Comparison of ENCODE assay signal across 9 cellular contexts in genomic region chr2:10668402-10669012, GRCh38. TPM values are rescaled to one million over a fixed set of nuclear protein-coding genes. Genes with fewer than 3 reads are reported as not detected.
DNase-seq lines count a peak whose midpoint lies in the region; ATAC-seq and TF ChIP-seq lines count a peak whose summit lies in the region.
"Had no signal": no experiment of that assay in that cellular context is flagged by ENCODE, and none has a peak within 500 bp of the region (broad histone marks: within the 10 kb centered on the region; RNA-seq: fewer than 3 reads in every experiment).

No MANE protein-coding gene starts in this region.

- H3K27me3 ChIP-seq in OCI-LY1 (ENCODE audit: insufficient read depth, low read length) = no peaks in the 10 kb centered on the region
- H3K27me3 ChIP-seq: BLaER1 had no signal

- no peak for ATAC-seq in HG02981 (IDR thresholded peaks at IDR 0.05; ENCODE audit: unreplicated experiment)

- no peaks in the 10 kb centered on the region for H3K79me2 ChIP-seq in OCI-LY1 (ENCODE audit: insufficient read depth, low read length)

- peak; percentile 61 for TF ChIP-seq CTCF in OCI-LY1 (IDR thresholded peaks at IDR 0.05; ENCODE audit: low read length)

- no peak overlapping the region for H2AFZ ChIP-seq in OCI-LY1 (ENCODE audit: low read length)

- H3K9me3 ChIP-seq in OCI-LY1 (ENCODE audit: low read length) = no peaks in the 10 kb centered on the region
- H3K9me3 ChIP-seq: BLaER1 had no signal

- DNase-seq in NCI-H1436 (lab: John Stamatoyannopoulos, UW) (peak; percentile 43), NCI-H1436 treated with DMSO at 0.1 percent for 48 hours (lab: John Stamatoyannopoulos, UW) (no peak), HT-29 (ENCODE audit: low spot score) (peak; percentile 86), dedifferentiated amniotic fluid mesenchymal stem cell (ENCODE audit: extremely low spot score) (peak; percentile 71), mucosa of gallbladder (ENCODE audit: low spot score) (peak; percentile 25), T-helper 9 cell (no peak)

- H3K4me3 ChIP-seq in OCI-LY1 (ENCODE audit: low read depth, low read length, poor library complexity, severe bottlenecking) = no peak overlapping the region
- H3K4me3 ChIP-seq: BLaER1 had no signal

- H3F3A ChIP-seq in OCI-LY1 (ENCODE audit: insufficient read depth, low read length) = no peaks in the 10 kb centered on the region

- peaks cover 68% of the 10 kb centered on the region for H3K36me3 ChIP-seq in OCI-LY1 (ENCODE audit: insufficient read depth, low read length)

- H3K27ac ChIP-seq in OCI-LY1 (ENCODE audit: low read depth, low read length, poor library complexity, severe bottlenecking) = no peak overlapping the region
- H3K27ac ChIP-seq: BLaER1 had no signal

- no peak overlapping the region for H3K9ac ChIP-seq in OCI-LY1 (ENCODE audit: low read length)
- H3K9ac ChIP-seq: BLaER1 had no signal

- no peaks in the 10 kb centered on the region for H3K4me1 ChIP-seq in OCI-LY1 (ENCODE audit: insufficient read depth, low read length, severe bottlenecking)
- H3K4me1 ChIP-seq: BLaER1 had no signal

- H3K4me2 ChIP-seq in OCI-LY1 (ENCODE audit: low read length) = no peak overlapping the region
- H3K4me2 ChIP-seq: BLaER1 had no signal

- H3K9me2 ChIP-seq in OCI-LY1 (ENCODE audit: low read depth, low read length) = no peaks in the 10 kb centered on the region

- no peaks in the 10 kb centered on the region for H4K20me1 ChIP-seq in OCI-LY1 (ENCODE audit: insufficient read depth, low read length)
- H4K20me1 ChIP-seq: BLaER1 had no signal

RNA-seq across cellular contexts. Expression of gene NOL10, which starts 21.3 kb away (rescaled TPM):
- total RNA-seq in HT-29 (2014; rRNA removed; shearing (Covaris generic)) = 19.0 and 20.5 TPM in 2 replicates
- total RNA-seq in mucosa of gallbladder = 19.2 TPM

RNA-seq across cellular contexts. Expression of gene ATP6V1C2, which starts 52.9 kb away (rescaled TPM):
- not detected in 2 replicates for total RNA-seq in HT-29 (2014; rRNA removed; shearing (Covaris generic))
- 0.26 TPM for total RNA-seq in mucosa of gallbladder

Comparison
In these comparisons a context has a peak if more than half of its experiments do, and no peak if none do; other contexts are left out.
1. DNase-seq: peak in NCI-H1436 (single experiment), HT-29 (single experiment), dedifferentiated amniotic fluid mesenchymal stem cell (single experiment) and mucosa of gallbladder (single experiment); none in NCI-H1436 treated with DMSO at 0.1 percent for 48 hours (single experiment) and T-helper 9 cell (single experiment).